20 cellular contexts compared by ENCODE assay signal in genomic region chr14:83257466-83258439, GRCh38.
"Had no signal": no experiment of that assay in that cellular context is flagged by ENCODE, and none has a peak within 500 bp of the region (broad histone marks: within the 10 kb centered on the region; RNA-seq: fewer than 3 reads in every experiment).

No MANE protein-coding gene starts in this region.

- H3K4me1 Mint-ChIP-seq: activated naive CD8-positive, alpha-beta T cell treated with anti-CD3 and anti-CD28 coated beads, Interleukin-2, amount 10 ng/mL, durations not matched to agents 7 days and 5 days; endodermal cell had no signal

- H3K27ac Mint-ChIP-seq: activated naive CD8-positive, alpha-beta T cell treated with anti-CD3 and anti-CD28 coated beads, Interleukin-2, amount 10 ng/mL, durations not matched to agents 7 days and 5 days; endodermal cell; natural killer cell treated with Interleukin-12 subunit alpha and Interleukin-12 subunit beta and Interleukin-15 and Interleukin-18, amount 100 ng/mL, for 72 hours had no signal

- ATAC-seq: heart left ventricle; left cardiac atrium; natural killer cell treated with Interleukin-12 subunit alpha and Interleukin-12 subunit beta and Interleukin-15 and Interleukin-18, amount 100 ng/mL, for 72 hours had no signal

- H3K36me3 Mint-ChIP-seq: activated naive CD8-positive, alpha-beta T cell treated with anti-CD3 and anti-CD28 coated beads, Interleukin-2, amount 10 ng/mL, durations not matched to agents 7 days and 5 days; natural killer cell treated with Interleukin-12 subunit alpha and Interleukin-12 subunit beta and Interleukin-15 and Interleukin-18, amount 100 ng/mL, for 72 hours had no signal

- H3K4me1 ChIP-seq: prostate gland had no signal

- H3K27me3 Mint-ChIP-seq: activated naive CD8-positive, alpha-beta T cell treated with anti-CD3 and anti-CD28 coated beads, Interleukin-2, amount 10 ng/mL, durations not matched to agents 7 days and 5 days; natural killer cell treated with Interleukin-12 subunit alpha and Interleukin-12 subunit beta and Interleukin-15 and Interleukin-18, amount 100 ng/mL, for 72 hours had no signal

- H3K9me3 ChIP-seq: heart left ventricle, neutrophil, ovary, prostate gland, upper lobe of left lung had no signal

- H3K4me3 Mint-ChIP-seq: activated naive CD8-positive, alpha-beta T cell treated with anti-CD3 and anti-CD28 coated beads, Interleukin-2, amount 10 ng/mL, durations not matched to agents 7 days and 5 days; endodermal cell; natural killer cell treated with Interleukin-12 subunit alpha and Interleukin-12 subunit beta and Interleukin-15 and Interleukin-18, amount 100 ng/mL, for 72 hours had no signal

- H3K4me3 ChIP-seq: coronary artery, heart left ventricle, ovary, prostate gland, spleen, upper lobe of left lung had no signal

- H3K27ac ChIP-seq: coronary artery, epithelial cell of prostate, heart left ventricle, neutrophil, ovary, prostate gland, spleen, upper lobe of left lung had no signal

- H3K9me3 Mint-ChIP-seq: endodermal cell had no signal

- H3K27me3 ChIP-seq: heart left ventricle, neutrophil, ovary, spleen, upper lobe of left lung had no signal

- H3K36me3 ChIP-seq: heart left ventricle, neutrophil, ovary, prostate gland, spleen, upper lobe of left lung had no signal

- DNase-seq: activated CD4-positive, alpha-beta T cell treated with anti-CD3 and anti-CD28 coated beads for 4 hours; activated CD4-positive, alpha-beta T cell treated with anti-CD3 and anti-CD28 coated beads, Interleukin-2, amount 50 U/mL, for 48 hours; activated CD4-positive, CD25-positive, alpha-beta regulatory T cell; activated naive CD4-positive, alpha-beta T cell treated with Interleukin-2 at 50 U/mL for 16 hours; activated naive CD8-positive, alpha-beta T cell treated with anti-CD3 and anti-CD28 coated beads, Interleukin-2, amount 10 ng/mL, durations not matched to agents 7 days and 5 days; activated T-cell treated with anti-CD3 and anti-CD28 coated beads, Interleukin-2, amount 50 U/mL, for 48 hours; amygdala; endodermal cell; heart left ventricle; left cardiac atrium; ovary; spleen; stimulated activated CD4-positive, alpha-beta T cell treated with anti-CD3 and anti-CD28 coated beads, Interleukin-4, amount 100 ng/mL, for 24 hours; stimulated activated naive CD4-positive, alpha-beta T cell treated with Interleukin-2 at 50 U/mL for 16 hours; upper lobe of left lung had no signal
